ENCODE assay signal across 1 cellular context in genomic region chr15:100264994-100265640, GRCh38.
TF ChIP-seq lines count a peak whose summit lies in the region.

No MANE protein-coding gene starts in this region.

TF ChIP-seq in K562, 482 proteins besides CTCF, POLR2A, EP300 and RAD21 (continued from another document):
- TF ChIP-seq ZBTB40 (IDR thresholded peaks at IDR 0.05) (no peak), ZBTB40 (CRISPR knock-in tag; IDR thresholded peaks at IDR 0.05) (no peak)
